In the genomic region with DNA sequence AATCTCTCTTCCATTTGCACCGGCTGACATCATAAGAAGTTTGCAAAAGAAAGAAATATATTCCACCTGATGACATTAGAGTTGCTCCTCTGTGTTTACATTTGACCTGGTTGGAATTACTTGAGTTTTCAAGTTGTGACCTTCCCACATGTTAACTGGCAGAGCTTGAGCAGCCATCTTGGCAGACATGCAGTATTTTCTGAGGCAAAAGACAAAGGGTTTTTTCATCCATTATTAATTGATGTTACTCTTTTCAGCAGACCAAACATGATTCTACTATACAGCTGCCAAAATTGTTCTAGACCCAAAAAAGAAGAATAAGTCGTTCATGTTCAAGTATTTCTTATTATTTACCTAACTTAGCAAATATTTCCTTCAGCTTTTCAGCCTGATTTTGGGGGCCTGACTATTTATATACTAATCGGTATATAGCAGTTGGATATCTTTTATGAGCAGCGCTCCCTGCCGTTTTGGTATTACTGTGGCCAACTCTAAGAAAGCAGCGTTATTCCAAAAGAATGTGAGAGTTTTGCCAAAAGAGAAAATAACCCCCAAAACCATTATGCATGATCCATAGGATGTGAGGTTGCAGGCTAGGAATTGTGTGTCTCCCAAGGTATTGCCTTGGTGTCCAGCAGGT, we compare ENCODE assay signal across 15 cellular contexts.
"Had no signal": no experiment of that assay in that cellular context is flagged by ENCODE, and none has a peak within 500 bp of the region (broad histone marks: within the 10 kb centered on the region; RNA-seq: fewer than 3 reads in every experiment).

No MANE protein-coding gene starts in this region.

- H3K4me3 ChIP-seq: smooth muscle cell, tibial nerve had no signal

- ATAC-seq: activated CD4-positive, alpha-beta T cell treated with anti-CD3 and anti-CD28 coated beads for 36 hours; activated T-cell treated with anti-CD3 and anti-CD28 coated beads, Interleukin-2, amount 50 U/mL, for 72 hours; left ventricle myocardium superior; right cardiac atrium; stimulated activated effector memory CD8-positive, alpha-beta T cell treated with anti-CD3 and anti-CD28 coated beads, Interleukin-12 subunit alpha, Interleukin-12 subunit beta, amount 100 ng/mL, for 72 hours had no signal

- DNase-seq: activated CD4-positive, alpha-beta memory T cell treated with anti-CD3 and anti-CD28 coated beads, Interleukin-2, amount 10 ng/mL, durations not matched to agents 7 days and 5 days; activated CD4-positive, alpha-beta T cell treated with anti-CD3 and anti-CD28 coated beads for 36 hours; activated gamma-delta T cell treated with Interleukin-2 at 50 U/mL for 16 hours; activated naive CD8-positive, alpha-beta T cell treated with anti-CD3 and anti-CD28 coated beads for 36 hours; activated T-cell treated with anti-CD3 and anti-CD28 coated beads, Interleukin-2, amount 50 U/mL, for 72 hours; endodermal cell; islet precursor cell; left ventricle myocardium superior; right cardiac atrium; T-helper 1 cell; WERI-Rb-1 had no signal

- H3K9me3 ChIP-seq: neutrophil, tibial nerve had no signal

- H3K27me3 ChIP-seq: neutrophil, tibial nerve had no signal

- H3K4me2 ChIP-seq: smooth muscle cell had no signal

- H3K27ac ChIP-seq: neutrophil, tibial nerve, WERI-Rb-1 had no signal
